ENCODE assay signal across 15 cellular contexts in genomic region chr6:137692806-137693205, GRCh38.
DNase-seq lines count a peak whose midpoint lies in the region; FAIRE-seq and TF ChIP-seq lines count a peak whose summit lies in the region.
"Had no signal": no experiment of that assay in that cellular context is flagged by ENCODE, and none has a peak within 500 bp of the region (broad histone marks: within the 10 kb centered on the region; RNA-seq: fewer than 3 reads in every experiment).

No MANE protein-coding gene starts in this region.

- no peaks in the 10 kb centered on the region for H3K9me3 ChIP-seq in BLaER1
- H3K9me3 ChIP-seq: left lung, transverse colon had no signal

- H4K20me1 ChIP-seq in BLaER1 = no peaks in the 10 kb centered on the region

- H3K4me3 ChIP-seq in BLaER1 = no peak overlapping the region
- H3K4me3 ChIP-seq: left lung, transverse colon had no signal

- H3K36me3 ChIP-seq in BLaER1 = no peaks in the 10 kb centered on the region
- H3K36me3 ChIP-seq: left lung, transverse colon had no signal

- H3K4me1 ChIP-seq in BLaER1 = peaks cover 41% of the 10 kb centered on the region

- H3K4me2 ChIP-seq in BLaER1 = peak overlapping the region; percentile 41; the same call in 1 of the 2 replicates

- H3K9ac ChIP-seq in BLaER1 = no peak overlapping the region

- peak; percentile 58; the same call in 1 of the 2 replicates for TF ChIP-seq EP300 in Ishikawa (IDR thresholded peaks at IDR 0.05; ENCODE audit: borderline replicate concordance)

- H3K27ac ChIP-seq in BLaER1 = no peak overlapping the region
- H3K27ac ChIP-seq: left lung, transverse colon had no signal

- no peak for TF ChIP-seq RAD21 in Ishikawa (IDR thresholded peaks at IDR 0.05; ENCODE audit: low read depth)

- H3K27me3 ChIP-seq in BLaER1 = no peaks in the 10 kb centered on the region
- H3K27me3 ChIP-seq: left lung, transverse colon had no signal

- in situ Hi-C loops in KBM-7 (cut with MboI; ENCODE audit: low pct_unique_long_range_greater_than_20kb, low sequenced_read_pairs) = no loop called here

- FAIRE-seq in frontal cortex (lab: Jason Lieb, UNC) = no peak

- peak; percentile 24 for DNase-seq in dermis blood vessel endothelial cell
- DNase-seq in kidney glomerular epithelial cell (lab: John Stamatoyannopoulos, UW) = peak; percentile 92
- no peak for DNase-seq in NCI-H2081 (lab: John Stamatoyannopoulos, UW)
- no peak for DNase-seq in stimulated activated CD4-positive, alpha-beta T cell treated with anti-CD3 and anti-CD28 coated beads, Interleukin-2, amount 100 ng/mL, for 24 hours
- DNase-seq in KBM-7 = no peak
- DNase-seq in frontal cortex (ENCODE audit: low spot score in 2 of 2) = no peak
- DNase-seq: CD8-positive, alpha-beta memory T cell; left lung; NCI-H1092 treated with DMSO at 0.1 percent for 48 hours; retina; stimulated activated naive CD4-positive, alpha-beta T cell treated with Interleukin-2 at 50 U/mL for 16 hours; T1000; transverse colon had no signal

TF ChIP-seq in Ishikawa, 13 proteins besides CTCF, POLR2A, EP300 and RAD21:
- TF ChIP-seq REST (IDR thresholded peaks at IDR 0.05; ENCODE audit: low read depth) = no peak
- TF ChIP-seq ZBTB7A (IDR thresholded peaks at IDR 0.05; ENCODE audit: low read depth) = no peak
- no peak for TF ChIP-seq MAX (IDR thresholded peaks at IDR 0.05)
- TF ChIP-seq CEBPB (IDR thresholded peaks at IDR 0.05) = no peak
- TF ChIP-seq EGR1 (IDR thresholded peaks at IDR 0.05) = no peak
- TF ChIP-seq YY1 (IDR thresholded peaks at IDR 0.05; ENCODE audit: low read depth) = no peak
- TF ChIP-seq NFIC (IDR thresholded peaks at IDR 0.05) = no peak
- TF ChIP-seq TCF12 (IDR thresholded peaks at IDR 0.05; ENCODE audit: low read depth) = no peak
- no peak for TF ChIP-seq TAF1 (IDR thresholded peaks at IDR 0.05; ENCODE audit: low read depth)
- no peak for TF ChIP-seq FOXM1 (IDR thresholded peaks at IDR 0.05; ENCODE audit: borderline replicate concordance, low read depth)
- TF ChIP-seq TEAD4 (IDR thresholded peaks at IDR 0.05) = no peak
- TF ChIP-seq CREB1 (IDR thresholded peaks at IDR 0.05; ENCODE audit: low read depth) = no peak
- no peak for TF ChIP-seq USF1 (IDR thresholded peaks at IDR 0.05)

Comparison
In these comparisons a context has a peak if more than half of its experiments do, and no peak if none do; other contexts are left out.
1. DNase-seq: peak in dermis blood vessel endothelial cell (single experiment) and kidney glomerular epithelial cell (single experiment); none in NCI-H2081 (0 of 2), stimulated activated CD4-positive, alpha-beta T cell treated with anti-CD3 and anti-CD28 coated beads, Interleukin-2, amount 100 ng/mL, for 24 hours (0 of 2), KBM-7 (single experiment) and frontal cortex (0 of 2).